Comparison of ENCODE assay signal across 2 cellular contexts in genomic region chr2:133264951-133265949, GRCh38.
TF ChIP-seq lines count a peak whose summit lies in the region.

No MANE protein-coding gene starts in this region.

TF ChIP-seq in SK-N-SH, 30 proteins besides CTCF, POLR2A, EP300 and RAD21 (continued from another document):
- TF ChIP-seq, protein P1, sequence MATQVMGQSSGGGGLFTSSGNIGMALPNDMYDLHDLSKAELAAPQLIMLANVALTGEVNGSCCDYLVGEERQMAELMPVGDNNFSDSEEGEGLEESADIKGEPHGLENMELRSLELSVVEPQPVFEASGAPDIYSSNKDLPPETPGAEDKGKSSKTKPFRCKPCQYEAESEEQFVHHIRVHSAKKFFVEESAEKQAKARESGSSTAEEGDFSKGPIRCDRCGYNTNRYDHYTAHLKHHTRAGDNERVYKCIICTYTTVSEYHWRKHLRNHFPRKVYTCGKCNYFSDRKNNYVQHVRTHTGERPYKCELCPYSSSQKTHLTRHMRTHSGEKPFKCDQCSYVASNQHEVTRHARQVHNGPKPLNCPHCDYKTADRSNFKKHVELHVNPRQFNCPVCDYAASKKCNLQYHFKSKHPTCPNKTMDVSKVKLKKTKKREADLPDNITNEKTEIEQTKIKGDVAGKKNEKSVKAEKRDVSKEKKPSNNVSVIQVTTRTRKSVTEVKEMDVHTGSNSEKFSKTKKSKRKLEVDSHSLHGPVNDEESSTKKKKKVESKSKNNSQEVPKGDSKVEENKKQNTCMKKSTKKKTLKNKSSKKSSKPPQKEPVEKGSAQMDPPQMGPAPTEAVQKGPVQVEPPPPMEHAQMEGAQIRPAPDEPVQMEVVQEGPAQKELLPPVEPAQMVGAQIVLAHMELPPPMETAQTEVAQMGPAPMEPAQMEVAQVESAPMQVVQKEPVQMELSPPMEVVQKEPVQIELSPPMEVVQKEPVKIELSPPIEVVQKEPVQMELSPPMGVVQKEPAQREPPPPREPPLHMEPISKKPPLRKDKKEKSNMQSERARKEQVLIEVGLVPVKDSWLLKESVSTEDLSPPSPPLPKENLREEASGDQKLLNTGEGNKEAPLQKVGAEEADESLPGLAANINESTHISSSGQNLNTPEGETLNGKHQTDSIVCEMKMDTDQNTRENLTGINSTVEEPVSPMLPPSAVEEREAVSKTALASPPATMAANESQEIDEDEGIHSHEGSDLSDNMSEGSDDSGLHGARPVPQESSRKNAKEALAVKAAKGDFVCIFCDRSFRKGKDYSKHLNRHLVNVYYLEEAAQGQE (IDR thresholded peaks at IDR 0.05; ENCODE audit: low read depth, low read length): no peak
- TF ChIP-seq, protein P2, sequence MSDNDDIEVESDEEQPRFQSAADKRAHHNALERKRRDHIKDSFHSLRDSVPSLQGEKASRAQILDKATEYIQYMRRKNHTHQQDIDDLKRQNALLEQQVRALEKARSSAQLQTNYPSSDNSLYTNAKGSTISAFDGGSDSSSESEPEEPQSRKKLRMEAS (IDR thresholded peaks at IDR 0.05; ENCODE audit: low read depth): no peak
- TF ChIP-seq FOXJ3 (CRISPR knock-in tag; IDR thresholded peaks at IDR 0.05) (no peak), TEAD4 (IDR thresholded peaks at IDR 0.05; ENCODE audit: borderline replicate concordance, insufficient read depth) (no peak), GATA2 (CRISPR knock-in tag; IDR thresholded peaks at IDR 0.05) (no peak), TCF12 (IDR thresholded peaks at IDR 0.05) (no peak), JUND (IDR thresholded peaks at IDR 0.05) (no peak), RXRA (IDR thresholded peaks at IDR 0.05; ENCODE audit: borderline replicate concordance, low read depth) (no peak), USF2 (IDR thresholded peaks at IDR 0.05; ENCODE audit: borderline replicate concordance, low read depth, low read length) (no peak), SMC3 (IDR thresholded peaks at IDR 0.05; ENCODE audit: low read depth, low read length) (no peak)
- TF ChIP-seq, protein P3, sequence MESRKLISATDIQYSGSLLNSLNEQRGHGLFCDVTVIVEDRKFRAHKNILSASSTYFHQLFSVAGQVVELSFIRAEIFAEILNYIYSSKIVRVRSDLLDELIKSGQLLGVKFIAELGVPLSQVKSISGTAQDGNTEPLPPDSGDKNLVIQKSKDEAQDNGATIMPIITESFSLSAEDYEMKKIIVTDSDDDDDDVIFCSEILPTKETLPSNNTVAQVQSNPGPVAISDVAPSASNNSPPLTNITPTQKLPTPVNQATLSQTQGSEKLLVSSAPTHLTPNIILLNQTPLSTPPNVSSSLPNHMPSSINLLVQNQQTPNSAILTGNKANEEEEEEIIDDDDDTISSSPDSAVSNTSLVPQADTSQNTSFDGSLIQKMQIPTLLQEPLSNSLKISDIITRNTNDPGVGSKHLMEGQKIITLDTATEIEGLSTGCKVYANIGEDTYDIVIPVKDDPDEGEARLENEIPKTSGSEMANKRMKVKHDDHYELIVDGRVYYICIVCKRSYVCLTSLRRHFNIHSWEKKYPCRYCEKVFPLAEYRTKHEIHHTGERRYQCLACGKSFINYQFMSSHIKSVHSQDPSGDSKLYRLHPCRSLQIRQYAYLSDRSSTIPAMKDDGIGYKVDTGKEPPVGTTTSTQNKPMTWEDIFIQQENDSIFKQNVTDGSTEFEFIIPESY (IDR thresholded peaks at IDR 0.05; ENCODE audit: borderline replicate concordance, low read depth): no peak

TF ChIP-seq in SK-N-SH treated with all-trans-retinoic acid at 6 μM for 48 hours, 23 proteins besides CTCF, POLR2A, EP300 and RAD21 (continued from another document):
- TF ChIP-seq ZNF8 (CRISPR knock-in tag; IDR thresholded peaks at IDR 0.05) (no peak), TCF4 (CRISPR knock-in tag; IDR thresholded peaks at IDR 0.05; ENCODE audit: borderline replicate concordance) (no peak), ZNF565 (CRISPR knock-in tag; conservative IDR thresholded peaks at IDR 0.05; ENCODE audit: low read depth) (no peak), ARNTL (CRISPR knock-in tag; IDR thresholded peaks at IDR 0.05; ENCODE audit: borderline replicate concordance, low read depth) (no peak), SNAI2 (CRISPR knock-in tag; IDR thresholded peaks at IDR 0.05) (no peak), ISL1 (CRISPR knock-in tag; IDR thresholded peaks at IDR 0.05) (no peak)
- TF ChIP-seq, protein P4, sequence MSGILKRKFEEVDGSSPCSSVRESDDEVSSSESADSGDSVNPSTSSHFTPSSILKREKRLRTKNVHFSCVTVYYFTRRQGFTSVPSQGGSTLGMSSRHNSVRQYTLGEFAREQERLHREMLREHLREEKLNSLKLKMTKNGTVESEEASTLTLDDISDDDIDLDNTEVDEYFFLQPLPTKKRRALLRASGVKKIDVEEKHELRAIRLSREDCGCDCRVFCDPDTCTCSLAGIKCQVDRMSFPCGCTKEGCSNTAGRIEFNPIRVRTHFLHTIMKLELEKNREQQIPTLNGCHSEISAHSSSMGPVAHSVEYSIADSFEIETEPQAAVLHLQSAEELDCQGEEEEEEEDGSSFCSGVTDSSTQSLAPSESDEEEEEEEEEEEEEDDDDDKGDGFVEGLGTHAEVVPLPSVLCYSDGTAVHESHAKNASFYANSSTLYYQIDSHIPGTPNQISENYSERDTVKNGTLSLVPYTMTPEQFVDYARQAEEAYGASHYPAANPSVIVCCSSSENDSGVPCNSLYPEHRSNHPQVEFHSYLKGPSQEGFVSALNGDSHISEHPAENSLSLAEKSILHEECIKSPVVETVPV (CRISPR knock-in tag; IDR thresholded peaks at IDR 0.05): no peak
- TF ChIP-seq, protein P5, sequence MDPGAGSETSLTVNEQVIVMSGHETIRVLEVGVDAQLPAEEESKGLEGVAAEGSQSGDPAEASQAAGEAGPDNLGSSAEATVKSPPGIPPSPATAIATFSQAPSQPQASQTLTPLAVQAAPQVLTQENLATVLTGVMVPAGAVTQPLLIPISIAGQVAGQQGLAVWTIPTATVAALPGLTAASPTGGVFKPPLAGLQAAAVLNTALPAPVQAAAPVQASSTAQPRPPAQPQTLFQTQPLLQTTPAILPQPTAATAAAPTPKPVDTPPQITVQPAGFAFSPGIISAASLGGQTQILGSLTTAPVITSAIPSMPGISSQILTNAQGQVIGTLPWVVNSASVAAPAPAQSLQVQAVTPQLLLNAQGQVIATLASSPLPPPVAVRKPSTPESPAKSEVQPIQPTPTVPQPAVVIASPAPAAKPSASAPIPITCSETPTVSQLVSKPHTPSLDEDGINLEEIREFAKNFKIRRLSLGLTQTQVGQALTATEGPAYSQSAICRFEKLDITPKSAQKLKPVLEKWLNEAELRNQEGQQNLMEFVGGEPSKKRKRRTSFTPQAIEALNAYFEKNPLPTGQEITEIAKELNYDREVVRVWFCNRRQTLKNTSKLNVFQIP (CRISPR knock-in tag; IDR thresholded peaks at IDR 0.05; ENCODE audit: borderline replicate concordance, low read depth): no peak
